In the genomic region with DNA sequence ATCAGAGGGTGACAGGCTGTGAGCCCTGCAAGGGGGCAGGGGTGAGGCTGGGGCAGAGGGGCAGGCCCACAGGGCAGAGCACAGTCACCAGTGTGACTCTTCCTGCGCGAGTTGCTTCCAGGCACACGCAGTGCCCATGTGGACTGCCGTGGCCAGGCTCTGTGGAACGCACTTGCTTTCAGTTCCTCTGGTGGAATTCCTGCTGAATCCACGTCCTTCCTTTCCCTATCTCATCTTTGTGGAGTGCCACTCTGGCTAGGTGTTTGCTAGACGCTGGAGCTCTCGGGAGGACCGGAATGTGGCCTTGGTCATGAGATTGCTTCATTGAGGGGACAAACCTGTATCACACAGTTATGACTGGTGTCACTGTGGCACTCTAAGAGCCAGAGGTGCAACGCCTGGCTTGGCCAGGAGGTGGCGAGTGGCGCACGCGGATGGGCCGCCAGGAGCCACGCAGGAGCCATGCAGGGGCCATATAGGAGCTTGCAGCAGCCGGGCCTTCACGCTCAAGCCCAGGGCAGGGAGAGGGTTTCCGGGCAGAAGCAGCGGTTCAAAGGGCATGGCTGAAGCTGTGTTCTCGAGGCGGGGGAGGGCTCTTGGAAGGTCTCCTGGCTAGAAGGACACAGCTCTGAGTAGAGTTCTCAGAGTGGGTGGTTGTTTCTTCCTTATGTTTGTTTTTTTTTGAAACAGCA, we compare ENCODE assay signal across 8 cellular contexts.
DNase-seq lines count a peak whose midpoint lies in the region; ATAC-seq and TF ChIP-seq lines count a peak whose summit lies in the region.

No MANE protein-coding gene starts in this region.

- H3K27ac ChIP-seq in VCaP = no peak overlapping the region

- TF ChIP-seq CTCF in GM13976 (IDR thresholded peaks at IDR 0.05; ENCODE audit: borderline replicate concordance, control extremely low read depth, extremely low read depth, insufficient read depth, missing control alignments) = peak; percentile 92
- peak; percentile 61 for TF ChIP-seq CTCF in VCaP (conservative IDR thresholded peaks at IDR 0.05)

- in situ Hi-C loops in GM13976 (cut with MboI; ENCODE audit: low sequenced_read_pairs, unreplicated experiment) = no loop called here

- DNase-seq in GM13976 (ENCODE audit: low spot score) (peak; percentile 88), NCI-H146 treated with DMSO at 0.1 percent for 48 hours (lab: John Stamatoyannopoulos, UW; ENCODE audit: unreplicated experiment) (peak; percentile 3), brain pericyte (ENCODE audit: low read depth, low spot score) (peak; percentile 80), iPS-NIHi7 (ENCODE audit: extremely low spot score) (peak; percentile 90), DMS153 treated with DMSO at 0.1 percent for 48 hours (lab: John Stamatoyannopoulos, UW; ENCODE audit: unreplicated experiment) (no peak)
- peak; percentile 75 for DNase-seq in stimulated activated CD4-positive, alpha-beta T cell treated with anti-CD3 and anti-CD28 coated beads, Interleukin-12 subunit alpha, Interleukin-12 subunit beta, amount 100 ng/mL, for 4 hours

- ATAC-seq in GM21786 (IDR thresholded peaks at IDR 0.05; ENCODE audit: unreplicated experiment) = no peak
